8 cellular contexts compared by ENCODE assay signal in genomic region chr3:134485620-134486576, GRCh38. TPM values are rescaled to one million over a fixed set of nuclear protein-coding genes. Genes with fewer than 3 reads are reported as not detected.
DNase-seq lines count a peak whose midpoint lies in the region; ATAC-seq and TF ChIP-seq lines count a peak whose summit lies in the region.

Gene ANAPC13 (minus strand): TSS chr3:134485985. CDS start chr3:134482904, 3,081 bp downstream.
Gene CEP63 (plus strand): TSS chr3:134486057. CDS start chr3:134495321, 9,264 bp downstream.

- H3K4me1 ChIP-seq in osteoblast (ENCODE audit: insufficient read depth, low read length), result peaks cover 50% of the 10 kb centered on the region
- peaks cover 28 to 57% of the 10 kb centered on the region in 2 donors for H3K4me1 ChIP-seq in thoracic aorta (ENCODE audit: control insufficient read depth in 1 of 2, low read depth in 2 of 2)

- H3K27me3 ChIP-seq in osteoblast (ENCODE audit: insufficient read depth, low read length), result no peaks in the 10 kb centered on the region
- H3K27me3 ChIP-seq in thoracic aorta (replicated peaks; ENCODE audit: insufficient read depth), result no peaks in the 10 kb centered on the region

- no peaks in the 10 kb centered on the region for H4K20me1 ChIP-seq in osteoblast (ENCODE audit: insufficient read depth, low read length)

- ATAC-seq in HG02610 (IDR thresholded peaks at IDR 0.05; ENCODE audit: unreplicated experiment) (peak; percentile 86), thoracic aorta (ENCODE audit: insufficient number of reproducible peaks, low FRiP score, low read depth) (peak; percentile 93)
- peak; percentile 71 to 89 for ATAC-seq in activated naive CD4-positive, alpha-beta T cell treated with anti-CD3 and anti-CD28 coated beads, Interleukin-2, amount 50 U/mL, for 72 hours

- H3K27ac ChIP-seq in osteoblast (ENCODE audit: low read depth, low read length) (peak within 1 kb of the TSS; percentile 99), thoracic aorta (peak within 1 kb of the TSS; percentile 98 to 100)

- H3K9me3 Mint-ChIP-seq in activated naive CD4-positive, alpha-beta T cell treated with anti-CD3 and anti-CD28 coated beads, Interleukin-2, amount 50 U/mL, for 72 hours, result no peaks in the 10 kb centered on the region

- DNase-seq in NCI-H1092 treated with DMSO at 0.1 percent for 48 hours (lab: John Stamatoyannopoulos, UW) (peak; percentile 98), SKM-1 (lab: John Stamatoyannopoulos, UW; ENCODE audit: unreplicated experiment) (peak; percentile 98), glomerular visceral epithelial cell (ENCODE audit: extremely low spot score) (peak; percentile 99), osteoblast (ENCODE audit: insufficient read length, low spot score, missing footprints) (peak; percentile 97), thoracic aorta (ENCODE audit: low spot score) (peak; percentile 87)
- peak; percentile 84 to 97 for DNase-seq in activated naive CD4-positive, alpha-beta T cell treated with anti-CD3 and anti-CD28 coated beads, Interleukin-2, amount 50 U/mL, for 72 hours (ENCODE audit: low spot score in 2 of 2)

- TF ChIP-seq CTCF in osteoblast (IDR thresholded peaks at IDR 0.05; ENCODE audit: extremely low read depth, low read depth, low read length) (no peak), thoracic aorta (IDR thresholded peaks at IDR 0.05) (no peak)

- H3K27ac Mint-ChIP-seq in activated naive CD4-positive, alpha-beta T cell treated with anti-CD3 and anti-CD28 coated beads, Interleukin-2, amount 50 U/mL, for 72 hours, result peak within 1 kb of the TSS; percentile 98 to 99

- peaks cover 73% of the 10 kb centered on the region for H3K79me2 ChIP-seq in osteoblast (ENCODE audit: insufficient read depth, low read length)

- peak within 1 kb of the TSS; percentile 99 for H3K4me2 ChIP-seq in osteoblast (ENCODE audit: insufficient read depth, low read length)

- H3K36me3 ChIP-seq in osteoblast (ENCODE audit: insufficient read depth, low read length), result peaks cover 18% of the 10 kb centered on the region
- peaks cover 8% of the 10 kb centered on the region for H3K36me3 ChIP-seq in thoracic aorta

- peak within 1 kb of the TSS; percentile 71 for H2AFZ ChIP-seq in osteoblast (ENCODE audit: low read length)

- H3K36me3 Mint-ChIP-seq in activated naive CD4-positive, alpha-beta T cell treated with anti-CD3 and anti-CD28 coated beads, Interleukin-2, amount 50 U/mL, for 72 hours, result peaks cover 27 to 49% of the 10 kb centered on the region in 2 donors

- H3K9me3 ChIP-seq in osteoblast (ENCODE audit: low read depth, low read length) (no peaks in the 10 kb centered on the region), thoracic aorta (no peaks in the 10 kb centered on the region)

- H3K4me3 ChIP-seq in GM08714 (ENCODE audit: low read length) (peak within 1 kb of the TSS; percentile 96), osteoblast (ENCODE audit: insufficient read depth, low read length) (peak within 1 kb of the TSS; percentile 86), thoracic aorta (peak within 1 kb of the TSS; percentile 99)

RNA-seq across cellular contexts. Expression of gene ANAPC13, which starts in this region (rescaled TPM):
- 10 to 100 TPM; 31.8 to 68.0 TPM for total RNA-seq in activated naive CD4-positive, alpha-beta T cell treated with anti-CD3 and anti-CD28 coated beads, Interleukin-2, amount 50 U/mL, for 72 hours
- total RNA-seq in osteoblast (68.4 and 77.5 TPM in 2 replicates), thoracic aorta (10 to 100 TPM; 52.2 to 66.2 TPM)

RNA-seq across cellular contexts. Expression of gene CEP63, which starts in this region (rescaled TPM):
- total RNA-seq in activated naive CD4-positive, alpha-beta T cell treated with anti-CD3 and anti-CD28 coated beads, Interleukin-2, amount 50 U/mL, for 72 hours, result 10 to 100 TPM; 22.0 to 23.4 TPM
- total RNA-seq in osteoblast, result 15.9 and 42.4 TPM in 2 replicates
- 10 to 100 TPM; 20.4 to 28.3 TPM for total RNA-seq in thoracic aorta

Comparison
In these comparisons a context has a peak if more than half of its experiments do, and no peak if none do; other contexts are left out.
1. Peak in every context shown above with its lines: DNase-seq, ATAC-seq, H3K4me3 ChIP-seq and H3K27ac ChIP-seq.